8 cellular contexts compared by ENCODE assay signal in genomic region chr5:76867827-76868693, GRCh38. TPM values are rescaled to one million over a fixed set of nuclear protein-coding genes. Genes with fewer than 3 reads are reported as not detected.
DNase-seq lines count a peak whose midpoint lies in the region; ATAC-seq lines count a peak whose summit lies in the region.

No MANE protein-coding gene starts in this region.

- H2AK5ac ChIP-seq in mesendoderm (ENCODE audit: low read length), result no peak overlapping the region

- H3K79me2 ChIP-seq in mesendoderm (ENCODE audit: control insufficient read depth, insufficient read depth, low read length), result no peaks in the 10 kb centered on the region

- no peaks in the 10 kb centered on the region for H3K4me1 ChIP-seq in mesendoderm (ENCODE audit: control insufficient read depth, low read depth, low read length)

- H2BK120ac ChIP-seq in mesendoderm (ENCODE audit: low read depth, low read length), result no peak overlapping the region

- H3K23ac ChIP-seq in mesendoderm (ENCODE audit: low read length), result no peak overlapping the region

- H4K5ac ChIP-seq in mesendoderm (ENCODE audit: low read length), result no peak overlapping the region

- no peak overlapping the region for H3K9ac ChIP-seq in mesendoderm (ENCODE audit: low read length)

- H3K36me3 ChIP-seq in mesendoderm (ENCODE audit: control insufficient read depth, insufficient read depth, low read length), result no peaks in the 10 kb centered on the region

- H3K56ac ChIP-seq in mesendoderm (ENCODE audit: low read length), result no peak overlapping the region

- DNase-seq in EL (peak; percentile 70), NCI-H774 (lab: John Stamatoyannopoulos, UW) (peak; percentile 64), mesendoderm (peak; percentile 83)
- DNase-seq in activated CD4-positive, alpha-beta T cell treated with anti-CD3 and anti-CD28 coated beads, Interleukin-2, amount 50 U/mL, for 24 hours (ENCODE audit: low read depth in 1 of 2, low spot score in 1 of 2), result peak; percentile 33 to 40
- peak; percentile 41 for DNase-seq in effector CD4-positive, alpha-beta T cell
- DNase-seq in stimulated activated CD8-positive, alpha-beta memory T cell treated with anti-CD3 and anti-CD28 coated beads, Interleukin-4, amount 100 ng/mL, for 48 hours, result peak; percentile 78

- no peaks in the 10 kb centered on the region for H3K27me3 ChIP-seq in mesendoderm (ENCODE audit: insufficient read depth, low read length, poor library complexity)

- H3K18ac ChIP-seq in mesendoderm (ENCODE audit: low read length), result no peak overlapping the region

- H3K4me3 ChIP-seq in mesendoderm (ENCODE audit: low read length), result no peak overlapping the region

- H3K4me2 ChIP-seq in mesendoderm (ENCODE audit: low read length), result no peak overlapping the region

- no peaks in the 10 kb centered on the region for H3K79me1 ChIP-seq in mesendoderm (ENCODE audit: low read length)

- H4K8ac ChIP-seq in mesendoderm (ENCODE audit: low read depth, low read length), result no peak overlapping the region

- no peak overlapping the region for H2BK5ac ChIP-seq in mesendoderm (ENCODE audit: low read length)

- peak; percentile 60 for ATAC-seq in HG03378 (IDR thresholded peaks at IDR 0.05; ENCODE audit: unreplicated experiment)
- ATAC-seq in HG02884 (IDR thresholded peaks at IDR 0.05; ENCODE audit: unreplicated experiment), result no peak

- WGBS in mesendoderm (ENCODE audit: extremely low coverage, insufficient coverage, low lambda C conversion rate), result no CpG with 5 or more reads among the region's 8 CpGs

- no peak overlapping the region for H3K27ac ChIP-seq in mesendoderm (ENCODE audit: low read depth, low read length)

- H3K4ac ChIP-seq in mesendoderm (ENCODE audit: low read depth, low read length), result no peak overlapping the region

- H2BK15ac ChIP-seq in mesendoderm (replicated peaks; ENCODE audit: low read depth), result no peak overlapping the region

RNA-seq across cellular contexts. Expression of gene S100Z, which starts 18.2 kb away (rescaled TPM):
- polyA plus RNA-seq in mesendoderm (2013, experiment 1 of 2), result 0.42 TPM
- polyA plus RNA-seq in mesendoderm (2013, experiment 2 of 2), result 0.42 TPM

RNA-seq across cellular contexts. Expression of gene F2RL1, which starts 49.2 kb away (rescaled TPM):
- 36.3 TPM for polyA plus RNA-seq in mesendoderm (2013, experiment 1 of 2)
- polyA plus RNA-seq in mesendoderm (2013, experiment 2 of 2), result 35.7 TPM
